Comparison of ENCODE assay signal across 1 cellular context in the genomic region with DNA sequence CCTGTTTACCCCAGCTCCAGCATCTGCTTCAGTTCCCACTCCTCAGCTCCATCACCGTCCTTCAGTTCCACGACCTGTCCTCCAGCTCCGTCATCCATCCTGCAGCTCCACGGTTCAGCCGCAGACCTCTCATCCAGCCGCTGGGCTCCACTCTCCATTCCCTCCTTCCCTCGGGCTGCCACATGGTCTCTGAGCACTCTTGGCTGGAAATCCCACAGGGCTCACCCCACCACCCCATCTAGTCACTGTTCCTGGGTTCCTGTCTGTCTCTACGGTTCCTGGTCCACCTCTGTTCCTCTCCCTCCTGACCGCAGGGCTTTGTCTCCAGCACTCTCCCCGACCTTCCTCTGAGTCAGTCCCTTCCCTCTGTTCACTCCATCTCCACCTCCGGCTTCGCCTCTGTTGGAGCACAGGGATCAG.
TF ChIP-seq lines count a peak whose summit lies in the region.

No MANE protein-coding gene starts in this region.

TF ChIP-seq in HEK293, 187 proteins besides CTCF, POLR2A, EP300 and RAD21 (continued from another document):
- TF ChIP-seq, protein P1, sequence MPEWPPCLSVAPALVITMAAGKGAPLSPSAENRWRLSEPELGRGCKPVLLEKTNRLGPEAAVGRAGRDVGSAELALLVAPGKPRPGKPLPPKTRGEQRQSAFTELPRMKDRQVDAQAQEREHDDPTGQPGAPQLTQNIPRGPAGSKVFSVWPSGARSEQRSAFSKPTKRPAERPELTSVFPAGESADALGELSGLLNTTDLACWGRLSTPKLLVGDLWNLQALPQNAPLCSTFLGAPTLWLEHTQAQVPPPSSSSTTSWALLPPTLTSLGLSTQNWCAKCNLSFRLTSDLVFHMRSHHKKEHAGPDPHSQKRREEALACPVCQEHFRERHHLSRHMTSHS (tag by site-specific recombination; IDR thresholded peaks at IDR 0.05), result no peak
- TF ChIP-seq ZNF24 (tag by site-specific recombination; IDR thresholded peaks at IDR 0.05), result no peak
- no peak for TF ChIP-seq ZNF830 (tag by site-specific recombination; IDR thresholded peaks at IDR 0.05; ENCODE audit: low read depth)
